In genomic region chr1:235060607-235061470, GRCh38 we compare ENCODE assay signal across 9 cellular contexts.
DNase-seq lines count a peak whose midpoint lies in the region; ATAC-seq, FAIRE-seq and TF ChIP-seq lines count a peak whose summit lies in the region.
"Had no signal": no experiment of that assay in that cellular context is flagged by ENCODE, and none has a peak within 500 bp of the region (broad histone marks: within the 10 kb centered on the region; RNA-seq: fewer than 3 reads in every experiment).

No MANE protein-coding gene starts in this region.

- H4K20me1 ChIP-seq in hepatocyte (ENCODE audit: insufficient read depth, poor library complexity, severe bottlenecking) = no peaks in the 10 kb centered on the region

- H3K9me3 ChIP-seq in HUES6 (ENCODE audit: control insufficient read depth, insufficient read depth, low read depth, low read length) = no peaks in the 10 kb centered on the region
- H3K9me3 ChIP-seq in Peyer's patch = no peaks in the 10 kb centered on the region
- no peaks in the 10 kb centered on the region for H3K9me3 ChIP-seq in hepatocyte (ENCODE audit: low read depth)
- no peaks in the 10 kb centered on the region for H3K9me3 ChIP-seq in small intestine (ENCODE audit: control insufficient read depth, low read depth)
- H3K9me3 ChIP-seq: MG63 had no signal

- TF ChIP-seq CTCF in Peyer's patch (IDR thresholded peaks at IDR 0.05) (no peak), hepatocyte (IDR thresholded peaks at IDR 0.05; ENCODE audit: poor library complexity) (no peak)

- peak overlapping the region; percentile 26 for H3K4me2 ChIP-seq in hepatocyte

- FAIRE-seq in small intestine (lab: Jason Lieb, UNC) = no peak

- peak in 1 of 2 donors; percentile 18 for TF ChIP-seq POLR2A in Peyer's patch (IDR thresholded peaks at IDR 0.05)

- H3K27ac ChIP-seq in HUES6 (ENCODE audit: low read depth, low read length) (peak overlapping the region; percentile 65), Peyer's patch (peak overlapping the region in 2 of 4 donors; percentile 83 to 91), hepatocyte (peak overlapping the region; percentile 96), small intestine (ENCODE audit: low read depth in 1 of 2, low read length in 1 of 2) (peak overlapping the region; percentile 84 to 89)

- H3K27me3 ChIP-seq in HUES6 (ENCODE audit: control insufficient read depth, insufficient read depth, low read length) = no peaks in the 10 kb centered on the region
- no peaks in the 10 kb centered on the region for H3K27me3 ChIP-seq in Peyer's patch
- no peaks in the 10 kb centered on the region for H3K27me3 ChIP-seq in hepatocyte
- no peaks in the 10 kb centered on the region for H3K27me3 ChIP-seq in small intestine (ENCODE audit: control insufficient read depth in 2 of 2, insufficient read depth in 2 of 2, low read length in 2 of 2)
- H3K27me3 ChIP-seq: MG63 had no signal

- H3K4me1 ChIP-seq in HUES6 (ENCODE audit: control insufficient read depth, insufficient read depth, low read length) (peaks cover 38% of the 10 kb centered on the region), Peyer's patch (peaks cover 0 to 37% (median 8%) of the 10 kb centered on the region in 4 donors), hepatocyte (ENCODE audit: insufficient read depth) (peaks cover 32% of the 10 kb centered on the region), small intestine (ENCODE audit: control insufficient read depth in 2 of 2, insufficient read depth in 1 of 2, low read depth in 1 of 2, low read length in 1 of 2) (peaks cover 11 to 12% of the 10 kb centered on the region in 2 donors)

- H2AFZ ChIP-seq in hepatocyte = no peak overlapping the region

- H3K36me3 ChIP-seq in HUES6 (ENCODE audit: control insufficient read depth, insufficient read depth, low read length) (no peaks in the 10 kb centered on the region), Peyer's patch (no peaks in the 10 kb centered on the region), hepatocyte (replicated peaks; ENCODE audit: insufficient read depth, low read depth) (no peaks in the 10 kb centered on the region), small intestine (ENCODE audit: control insufficient read depth in 2 of 2, insufficient read depth in 2 of 2, low read length in 2 of 2) (no peaks in the 10 kb centered on the region)
- H3K36me3 ChIP-seq: MG63 had no signal

- no peak for ATAC-seq in GM18519 (IDR thresholded peaks at IDR 0.05; ENCODE audit: low FRiP score, unreplicated experiment)
- ATAC-seq: activated naive CD4-positive, alpha-beta T cell treated with anti-CD3 and anti-CD28 coated beads, Interleukin-2, amount 50 U/mL, for 72 hours had no signal

- no peaks in the 10 kb centered on the region for H3K79me2 ChIP-seq in hepatocyte

- H3K4me3 ChIP-seq in HUES6 (ENCODE audit: low read depth, low read length) (0 out of 2 replicates have a peak overlapping the region, but pooled peaks have one; percentile 10), Peyer's patch (no peak overlapping the region), hepatocyte (no peak overlapping the region), small intestine (ENCODE audit: low read depth in 1 of 2, low read length in 2 of 2) (no peak overlapping the region)
- H3K4me3 ChIP-seq: MG63 had no signal

- peak in 2 of 3 donors; percentile 49 to 60 for DNase-seq in Peyer's patch
- peak; percentile 58 for DNase-seq in hepatocyte (ENCODE audit: low spot score)
- peak; percentile 71 for DNase-seq in small intestine
- no peak for DNase-seq in activated CD4-positive, alpha-beta T cell treated with anti-CD3 and anti-CD28 coated beads for 4 hours
- no peak for DNase-seq in OCI-M1 (lab: John Stamatoyannopoulos, UW)
- DNase-seq: MG63 had no signal

- no peaks in the 10 kb centered on the region for H3K9me2 ChIP-seq in hepatocyte (replicated peaks; ENCODE audit: insufficient read depth)

- peak overlapping the region; percentile 21 for H3K9ac ChIP-seq in HUES6 (ENCODE audit: low read length)

- 23% methylated on average over 7 of the region's 7 CpGs for WGBS in hepatocyte (ENCODE audit: low lambda C conversion rate, missing lambda C conversion rate)
- 18 to 52% (median 37%) methylated on average over 7 of the region's 7 CpGs for whole genome bisulfite sequencing in small intestine, 3 donors

Comparison
In these comparisons a context has a peak if more than half of its experiments do, and no peak if none do; other contexts are left out.
1. DNase-seq: peak in Peyer's patch (2 of 3), hepatocyte (single experiment) and small intestine (single experiment); none in activated CD4-positive, alpha-beta T cell treated with anti-CD3 and anti-CD28 coated beads for 4 hours (0 of 2) and OCI-M1 (single experiment).